Comparison of ENCODE assay signal across 21 cellular contexts in the genomic region with DNA sequence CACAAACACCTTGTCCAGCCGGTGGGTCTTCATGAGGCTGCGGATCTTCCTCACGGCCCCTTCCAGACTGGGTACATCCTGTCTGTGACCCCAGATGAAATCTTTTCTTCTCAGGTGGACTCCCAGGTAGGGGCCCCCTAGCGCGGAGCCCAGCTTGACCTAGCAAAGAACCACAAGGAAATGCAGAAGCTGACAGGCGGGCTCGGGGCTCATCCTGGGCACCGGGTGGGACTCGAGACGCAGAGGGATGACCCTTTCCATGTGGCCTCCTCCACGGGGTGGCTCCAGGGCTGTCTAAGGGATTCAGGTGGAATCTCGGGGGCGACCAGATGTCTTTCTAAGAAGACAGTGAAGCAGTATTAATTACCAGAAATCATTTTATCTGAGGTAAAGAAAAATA. TPM values are rescaled to one million over a fixed set of nuclear protein-coding genes. Genes with fewer than 3 reads are reported as not detected.
DNase-seq lines count a peak whose midpoint lies in the region; ATAC-seq and TF ChIP-seq lines count a peak whose summit lies in the region.
"Had no signal": no experiment of that assay in that cellular context is flagged by ENCODE, and none has a peak within 500 bp of the region (broad histone marks: within the 10 kb centered on the region; RNA-seq: fewer than 3 reads in every experiment).

No MANE protein-coding gene starts in this region.

- no peak for ATAC-seq in Right ventricle myocardium inferior
- ATAC-seq in activated CD8-positive, alpha-beta memory T cell treated with anti-CD3 and anti-CD28 coated beads, Interleukin-2, amount 10 ng/mL, durations not matched to agents 7 days and 5 days = no peak
- no peak for ATAC-seq in HG03025 (IDR thresholded peaks at IDR 0.05; ENCODE audit: low FRiP score, unreplicated experiment)

- peaks cover 22% of the 10 kb centered on the region for H3K4me1 Mint-ChIP-seq in activated CD8-positive, alpha-beta memory T cell treated with anti-CD3 and anti-CD28 coated beads, Interleukin-2, amount 10 ng/mL, durations not matched to agents 7 days and 5 days
- H3K4me1 Mint-ChIP-seq in type B pancreatic cell (ENCODE audit: unreplicated experiment) = no peaks in the 10 kb centered on the region
- H3K4me1 Mint-ChIP-seq: nephron had no signal

- H3K27me3 Mint-ChIP-seq in activated CD8-positive, alpha-beta memory T cell treated with anti-CD3 and anti-CD28 coated beads, Interleukin-2, amount 10 ng/mL, durations not matched to agents 7 days and 5 days = no peaks in the 10 kb centered on the region
- no peaks in the 10 kb centered on the region for H3K27me3 Mint-ChIP-seq in type B pancreatic cell
- H3K27me3 Mint-ChIP-seq: stimulated activated naive CD8-positive, alpha-beta T cell treated with anti-CD3 and anti-CD28 coated beads, Interleukin-15, Interleukin-2, amounts not matched to agents 100 ng/mL and 50 ng/mL, for 24 hours had no signal

- H3K36me3 Mint-ChIP-seq in activated CD8-positive, alpha-beta memory T cell treated with anti-CD3 and anti-CD28 coated beads, Interleukin-2, amount 10 ng/mL, durations not matched to agents 7 days and 5 days = peaks cover 31% of the 10 kb centered on the region
- peaks cover 6% of the 10 kb centered on the region for H3K36me3 Mint-ChIP-seq in type B pancreatic cell

- peak; percentile 31 for DNase-seq in cardiac septum (ENCODE audit: low spot score)
- no peak for DNase-seq in Right ventricle myocardium inferior (ENCODE audit: missing footprints)
- DNase-seq in activated CD8-positive, alpha-beta memory T cell treated with anti-CD3 and anti-CD28 coated beads, Interleukin-2, amount 10 ng/mL, durations not matched to agents 7 days and 5 days = peak; percentile 22
- DNase-seq in mesenteric fat pad (ENCODE audit: low spot score) = peak; percentile 71
- peak; percentile 66 for DNase-seq in type B pancreatic cell (ENCODE audit: extremely low spot score, unreplicated experiment)
- DNase-seq in CD1c-positive myeloid dendritic cell (ENCODE audit: extremely low spot score) = no peak
- DNase-seq: activated CD4-positive, alpha-beta T cell treated with anti-CD3 and anti-CD28 coated beads, Interleukin-2, amount 50 U/mL, for 48 hours; DMS153; hippocampal formation; KG1; mammary epithelial cell; NCI-H1105; NCI-H187; NCI-H524; SK-N-SH; stimulated activated CD4-positive, alpha-beta T cell treated with anti-CD3 and anti-CD28 coated beads, Interleukin-2, amount 100 ng/mL, for 24 hours; thyroid gland had no signal

- peaks cover 8% of the 10 kb centered on the region for H3K9me3 Mint-ChIP-seq in activated CD8-positive, alpha-beta memory T cell treated with anti-CD3 and anti-CD28 coated beads, Interleukin-2, amount 10 ng/mL, durations not matched to agents 7 days and 5 days (ENCODE audit: low read depth)
- H3K9me3 Mint-ChIP-seq in type B pancreatic cell = no peaks in the 10 kb centered on the region
- H3K9me3 Mint-ChIP-seq: nephron; stimulated activated naive CD8-positive, alpha-beta T cell treated with anti-CD3 and anti-CD28 coated beads, Interleukin-15, Interleukin-2, amounts not matched to agents 100 ng/mL and 50 ng/mL, for 24 hours; T-helper 1 cell treated with Interleukin-12 subunit alpha and Interleukin-12 subunit beta and Interleukin-4 antibody, amounts not matched to agents 30 μg/mL and 1 μg/mL, for 36 hours had no signal

- intact Hi-C loops in cardiac septum (cut with DNase I) (no loop called here), Right ventricle myocardium inferior (cut with DNase I) (no loop called here)

- no peak for TF ChIP-seq CTCF in type B pancreatic cell (conservative IDR thresholded peaks at IDR 0.05)

- H3K27ac Mint-ChIP-seq in activated CD8-positive, alpha-beta memory T cell treated with anti-CD3 and anti-CD28 coated beads, Interleukin-2, amount 10 ng/mL, durations not matched to agents 7 days and 5 days = no peak overlapping the region
- H3K27ac Mint-ChIP-seq in type B pancreatic cell = no peak overlapping the region
- H3K27ac Mint-ChIP-seq: nephron; stimulated activated naive CD8-positive, alpha-beta T cell treated with anti-CD3 and anti-CD28 coated beads, Interleukin-15, Interleukin-2, amounts not matched to agents 100 ng/mL and 50 ng/mL, for 24 hours; T-helper 1 cell treated with Interleukin-12 subunit alpha and Interleukin-12 subunit beta and Interleukin-4 antibody, amounts not matched to agents 30 μg/mL and 1 μg/mL, for 36 hours had no signal

- no peak overlapping the region for H3K4me3 Mint-ChIP-seq in activated CD8-positive, alpha-beta memory T cell treated with anti-CD3 and anti-CD28 coated beads, Interleukin-2, amount 10 ng/mL, durations not matched to agents 7 days and 5 days
- no peak overlapping the region for H3K4me3 Mint-ChIP-seq in type B pancreatic cell
- H3K4me3 Mint-ChIP-seq: nephron; stimulated activated naive CD8-positive, alpha-beta T cell treated with anti-CD3 and anti-CD28 coated beads, Interleukin-15, Interleukin-2, amounts not matched to agents 100 ng/mL and 50 ng/mL, for 24 hours; T-helper 1 cell treated with Interleukin-12 subunit alpha and Interleukin-12 subunit beta and Interleukin-4 antibody, amounts not matched to agents 30 μg/mL and 1 μg/mL, for 36 hours had no signal

- CTCF ChIA-PET in activated CD8-positive, alpha-beta memory T cell treated with anti-CD3 and anti-CD28 coated beads, Interleukin-2, amount 10 ng/mL, durations not matched to agents 7 days and 5 days (lab: Charles Lee) = no interaction called here

RNA-seq across cellular contexts. Expression of a gene that starts 17.8 kb away (rescaled TPM):
- 20.1 TPM for total RNA-seq in cardiac septum
- total RNA-seq in Right ventricle myocardium inferior = 16.9 TPM
- 10 to 100 TPM; 16.4 to 19.5 TPM for total RNA-seq in activated CD8-positive, alpha-beta memory T cell treated with anti-CD3 and anti-CD28 coated beads, Interleukin-2, amount 10 ng/mL, durations not matched to agents 7 days and 5 days
- 29.6 TPM for total RNA-seq in mesenteric fat pad
- 42.5 and 52.8 TPM in 2 replicates for total RNA-seq in type B pancreatic cell (ENCODE audit: low replicate concordance)

Comparison
In these comparisons a context has a peak if more than half of its experiments do, and no peak if none do; other contexts are left out.
1. DNase-seq: peak in cardiac septum (single experiment), activated CD8-positive, alpha-beta memory T cell treated with anti-CD3 and anti-CD28 coated beads, Interleukin-2, amount 10 ng/mL, durations not matched to agents 7 days and 5 days (single experiment), mesenteric fat pad (single experiment) and type B pancreatic cell (single experiment); none in Right ventricle myocardium inferior (single experiment) and CD1c-positive myeloid dendritic cell (single experiment).